Comparison of ENCODE assay signal across 8 cellular contexts in the genomic region with DNA sequence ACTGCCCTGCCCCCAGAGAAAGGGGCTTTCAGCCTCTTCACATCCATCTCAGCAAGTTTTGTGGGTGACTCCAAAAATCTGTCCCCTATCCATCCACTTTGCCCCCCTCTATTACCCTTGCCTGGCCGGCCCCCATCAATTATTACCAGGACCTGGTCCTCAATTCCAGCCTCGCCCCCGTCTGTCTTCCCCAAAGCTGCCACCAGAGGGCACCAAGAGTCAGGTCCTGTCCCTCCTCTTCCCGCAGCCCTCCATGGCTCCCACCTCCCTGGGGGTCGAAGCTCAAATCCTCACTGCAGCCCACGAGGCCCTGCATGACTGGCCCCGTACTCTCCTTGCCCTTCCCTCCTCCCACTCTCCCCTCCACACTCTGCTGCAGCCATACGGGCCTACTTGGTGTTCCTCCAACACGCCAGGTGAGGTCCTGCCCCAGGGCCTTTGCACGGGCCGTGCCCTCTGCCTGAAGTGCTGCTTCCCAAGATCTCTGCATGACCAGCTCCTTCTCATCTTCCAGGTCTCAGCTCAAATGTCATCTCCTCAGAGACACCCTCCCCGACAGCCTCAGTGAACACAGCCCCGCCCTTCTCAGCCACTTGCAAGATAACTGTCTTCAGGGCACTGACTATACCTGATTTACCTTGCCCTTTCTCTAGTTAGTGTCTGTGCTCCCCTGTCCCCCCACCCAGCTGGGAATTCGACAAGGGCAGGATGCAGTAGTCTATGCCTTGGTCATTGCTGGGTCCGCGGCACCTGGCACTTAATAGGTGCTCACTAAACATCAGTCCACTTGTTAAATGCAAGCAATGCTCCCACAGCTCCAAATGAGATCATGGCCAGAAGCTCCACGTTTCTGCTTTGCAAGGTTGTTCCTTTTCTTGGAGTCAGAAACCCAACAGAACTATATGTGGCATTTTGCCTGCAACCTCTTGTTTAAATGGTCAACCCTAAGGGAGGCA. TPM values are rescaled to one million over a fixed set of nuclear protein-coding genes. Genes with fewer than 3 reads are reported as not detected.
DNase-seq lines count a peak whose midpoint lies in the region; ATAC-seq and TF ChIP-seq lines count a peak whose summit lies in the region.

No MANE protein-coding gene starts in this region.

- no peaks in the 10 kb centered on the region for H3K36me3 ChIP-seq in mucosa of descending colon (ENCODE audit: low read depth)

- no peaks in the 10 kb centered on the region for H3K4me1 ChIP-seq in mucosa of descending colon (ENCODE audit: low read depth)

- peak; percentile 37 for TF ChIP-seq CTCF in mucosa of descending colon (IDR thresholded peaks at IDR 0.05)

- H3K9me3 ChIP-seq in mucosa of descending colon, result no peaks in the 10 kb centered on the region

- intact Hi-C loops in mucosa of descending colon (cut with DNase I, micrococcal nuclease), result no loop called here

- DNase-seq in Caki2 (ENCODE audit: low read depth), result peak; percentile 72
- peak; percentile 20 for DNase-seq in Jurkat, Clone E6-1 (ENCODE audit: low read depth, low spot score)
- DNase-seq in activated CD4-positive, alpha-beta T cell treated with anti-CD3 and anti-CD28 coated beads, Interleukin-2, amount 50 U/mL, for 4 hours, result peak; percentile 65 to 71
- DNase-seq in effector CD8-positive, alpha-beta T cell (lab: John Stamatoyannopoulos, UW), result peak; percentile 62
- DNase-seq in mucosa of descending colon, result peak in 2 of 3 donors; percentile 73 to 76
- peak; percentile 32 to 52 for DNase-seq in stimulated activated CD8-positive, alpha-beta memory T cell treated with anti-CD3 and anti-CD28 coated beads, Interleukin-7, amount 100 ng/mL, for 1 hour (ENCODE audit: low read depth in 2 of 2)
- no peak for DNase-seq in NCI-H128 (lab: John Stamatoyannopoulos, UW; ENCODE audit: unreplicated experiment)

- no peak overlapping the region for H3K4me3 ChIP-seq in Jurkat, Clone E6-1 (ENCODE audit: low read length)
- no peak overlapping the region for H3K4me3 ChIP-seq in mucosa of descending colon

- in situ Hi-C loops in Caki2 (cut with HindIII; ENCODE audit: low pct_unique_long_range_greater_than_20kb, low sequenced_read_pairs), result no loop called here

- ATAC-seq in mucosa of descending colon, result peak; percentile 66
- ATAC-seq in HG03521 (IDR thresholded peaks at IDR 0.05; ENCODE audit: unreplicated experiment), result no peak

RNA-seq across cellular contexts. Expression of a gene that starts 16.8 kb away (rescaled TPM):
- 27.5 and 35.7 TPM in 2 replicates for total RNA-seq in Caki2 (2014; rRNA removed; shearing (Covaris generic); ENCODE audit: low replicate concordance)
- polyA plus RNA-seq in Jurkat, Clone E6-1 (2012; ENCODE audit: insufficient read depth, insufficient read length), result 2.2 TPM
- 1 to 10 TPM; 2.5 to 8.4 (median 5.9) TPM for total RNA-seq in mucosa of descending colon

RNA-seq across cellular contexts. Expression of a gene that starts 36.4 kb away (rescaled TPM):
- total RNA-seq in Caki2 (2014; rRNA removed; shearing (Covaris generic); ENCODE audit: low replicate concordance), result not detected in 2 replicates
- not detected for polyA plus RNA-seq in Jurkat, Clone E6-1 (2012; ENCODE audit: insufficient read depth, insufficient read length)
- 10 to 100 TPM in 2 of 3 donors, 1 to 10 TPM in 1; 7.9 to 25.0 (median 22.8) TPM for total RNA-seq in mucosa of descending colon

RNA-seq across cellular contexts. Expression of a gene that starts 41.2 kb away (rescaled TPM):
- total RNA-seq in Caki2 (2014; rRNA removed; shearing (Covaris generic); ENCODE audit: low replicate concordance), result not detected in 2 replicates
- polyA plus RNA-seq in Jurkat, Clone E6-1 (2012; ENCODE audit: insufficient read depth, insufficient read length), result not detected
- total RNA-seq in mucosa of descending colon, result 1 to 10 TPM; 3.2 to 6.7 (median 4.5) TPM

RNA-seq across cellular contexts. Expression of a gene that starts 58.0 kb away (rescaled TPM):
- 0.24 TPM in 1 of 2 replicates, not detected in the other for total RNA-seq in Caki2 (2014; rRNA removed; shearing (Covaris generic); ENCODE audit: low replicate concordance)
- not detected for polyA plus RNA-seq in Jurkat, Clone E6-1 (2012; ENCODE audit: insufficient read depth, insufficient read length)
- total RNA-seq in mucosa of descending colon, result 10 to 100 TPM in 1 of 3 donors, 1 to 10 TPM in 2; 2.8 to 90.0 (median 3.4) TPM
